14 cellular contexts compared by ENCODE assay signal in genomic region chr3:143586565-143586964, GRCh38.
DNase-seq lines count a peak whose midpoint lies in the region; ATAC-seq and TF ChIP-seq lines count a peak whose summit lies in the region.
"Had no signal": no experiment of that assay in that cellular context is flagged by ENCODE, and none has a peak within 500 bp of the region (broad histone marks: within the 10 kb centered on the region; RNA-seq: fewer than 3 reads in every experiment).

No MANE protein-coding gene starts in this region.

- H3K36me3 ChIP-seq in thyroid gland (no peaks in the 10 kb centered on the region), ascending aorta (no peaks in the 10 kb centered on the region)

- H3K4me3 Mint-ChIP-seq in activated T-helper 17 cell treated with anti-CD3 and anti-CD28 coated beads, Interleukin-2, amount 50 U/mL, for 72 hours, result no peak overlapping the region
- no peak overlapping the region for H3K4me3 Mint-ChIP-seq in stimulated activated effector memory CD8-positive, alpha-beta T cell treated with anti-CD3 and anti-CD28 coated beads, Interleukin-12 subunit alpha, Interleukin-12 subunit beta, amount 100 ng/mL, for 72 hours
- H3K4me3 Mint-ChIP-seq: CD8-positive, alpha-beta memory T cell; endodermal cell; HFFc6; memory B cell had no signal

- peaks cover 8% of the 10 kb centered on the region for H3K36me3 Mint-ChIP-seq in activated T-helper 17 cell treated with anti-CD3 and anti-CD28 coated beads, Interleukin-2, amount 50 U/mL, for 72 hours (ENCODE audit: low read depth)
- H3K36me3 Mint-ChIP-seq in stimulated activated effector memory CD8-positive, alpha-beta T cell treated with anti-CD3 and anti-CD28 coated beads, Interleukin-12 subunit alpha, Interleukin-12 subunit beta, amount 100 ng/mL, for 72 hours, result no peaks in the 10 kb centered on the region

- intact Hi-C loops in thyroid gland (cut with DNase I), result no loop called here
- intact Hi-C loops in ascending aorta (cut with DNase I), result no loop called here

- H3K27ac Mint-ChIP-seq in activated T-helper 17 cell treated with anti-CD3 and anti-CD28 coated beads, Interleukin-2, amount 50 U/mL, for 72 hours, result peak overlapping the region; percentile 75
- no peak overlapping the region for H3K27ac Mint-ChIP-seq in stimulated activated effector memory CD8-positive, alpha-beta T cell treated with anti-CD3 and anti-CD28 coated beads, Interleukin-12 subunit alpha, Interleukin-12 subunit beta, amount 100 ng/mL, for 72 hours
- H3K27ac Mint-ChIP-seq: endodermal cell, HFFc6, memory B cell had no signal

- no peaks in the 10 kb centered on the region for H3K27me3 Mint-ChIP-seq in activated T-helper 17 cell treated with anti-CD3 and anti-CD28 coated beads, Interleukin-2, amount 50 U/mL, for 72 hours
- H3K27me3 Mint-ChIP-seq: CD8-positive, alpha-beta memory T cell; memory B cell had no signal

- H3K4me3 ChIP-seq in GM12865 (ENCODE audit: low read depth, low read length) (no peak overlapping the region), thyroid gland (replicated peaks in 1 of 3) (no peak overlapping the region), ascending aorta (no peak overlapping the region)

- H3K27me3 ChIP-seq in thyroid gland, result no peaks in the 10 kb centered on the region
- H3K27me3 ChIP-seq in ascending aorta, result no peaks in the 10 kb centered on the region

- H3K9me3 ChIP-seq in thyroid gland, result no peaks in the 10 kb centered on the region
- no peaks in the 10 kb centered on the region for H3K9me3 ChIP-seq in ascending aorta

- no peak for TF ChIP-seq POLR2A in thyroid gland (IDR thresholded peaks at IDR 0.05)

- WGBS in thyroid gland, 2 donors, result 44 to 79% methylated on average over 2 of the region's 2 CpGs

- H3K27ac ChIP-seq in thyroid gland, result no peak overlapping the region
- H3K27ac ChIP-seq in ascending aorta, result no peak overlapping the region

- DNase-seq in GM12865 (ENCODE audit: low read depth), result peak; percentile 9
- peak; percentile 29 for DNase-seq in iPS-NIHi11 (ENCODE audit: low spot score)
- DNase-seq in thyroid gland, result peak; percentile 53 to 70
- DNase-seq in DMS 273 (lab: John Stamatoyannopoulos, UW; ENCODE audit: unreplicated experiment), result no peak
- no peak for DNase-seq in ascending aorta (ENCODE audit: low spot score in 2 of 2)
- no peak for DNase-seq in stimulated activated effector memory CD8-positive, alpha-beta T cell treated with anti-CD3 and anti-CD28 coated beads, Interleukin-12 subunit alpha, Interleukin-12 subunit beta, amount 100 ng/mL, for 72 hours (ENCODE audit: low spot score in 2 of 2)
- DNase-seq: activated gamma-delta T cell; CD8-positive, alpha-beta memory T cell; endodermal cell; HFFc6; NCI-H146; stimulated activated naive CD4-positive, alpha-beta T cell treated with Interleukin-2 at 50 U/mL for 16 hours had no signal

- peaks cover 9% of the 10 kb centered on the region for H3K4me1 Mint-ChIP-seq in activated T-helper 17 cell treated with anti-CD3 and anti-CD28 coated beads, Interleukin-2, amount 50 U/mL, for 72 hours
- peaks cover 5% of the 10 kb centered on the region for H3K4me1 Mint-ChIP-seq in stimulated activated effector memory CD8-positive, alpha-beta T cell treated with anti-CD3 and anti-CD28 coated beads, Interleukin-12 subunit alpha, Interleukin-12 subunit beta, amount 100 ng/mL, for 72 hours
- H3K4me1 Mint-ChIP-seq: CD8-positive, alpha-beta memory T cell had no signal

- peaks cover 3% of the 10 kb centered on the region for H3K9me3 Mint-ChIP-seq in activated T-helper 17 cell treated with anti-CD3 and anti-CD28 coated beads, Interleukin-2, amount 50 U/mL, for 72 hours
- no peaks in the 10 kb centered on the region for H3K9me3 Mint-ChIP-seq in stimulated activated effector memory CD8-positive, alpha-beta T cell treated with anti-CD3 and anti-CD28 coated beads, Interleukin-12 subunit alpha, Interleukin-12 subunit beta, amount 100 ng/mL, for 72 hours
- H3K9me3 Mint-ChIP-seq: CD8-positive, alpha-beta memory T cell; endodermal cell; memory B cell had no signal

- H3K4me1 ChIP-seq in thyroid gland (peaks cover 11 to 16% of the 10 kb centered on the region in 2 donors), ascending aorta (no peaks in the 10 kb centered on the region)

- TF ChIP-seq CTCF in GM12865 (IDR thresholded peaks at IDR 0.05; ENCODE audit: insufficient read depth, low read depth, low read length, missing control alignments) (no peak), thyroid gland (IDR thresholded peaks at IDR 0.05) (no peak), ascending aorta (IDR thresholded peaks at IDR 0.05) (no peak)

- ATAC-seq in activated T-helper 17 cell treated with anti-CD3 and anti-CD28 coated beads, Interleukin-2, amount 50 U/mL, for 72 hours (replicated peaks), result no peak
- no peak for ATAC-seq in stimulated activated effector memory CD8-positive, alpha-beta T cell treated with anti-CD3 and anti-CD28 coated beads, Interleukin-12 subunit alpha, Interleukin-12 subunit beta, amount 100 ng/mL, for 72 hours

Comparison
In these comparisons a context has a peak if more than half of its experiments do, and no peak if none do; other contexts are left out.
1. DNase-seq: peak in GM12865 (single experiment), iPS-NIHi11 (single experiment) and thyroid gland (2 of 2); none in DMS 273 (single experiment), ascending aorta (0 of 2) and stimulated activated effector memory CD8-positive, alpha-beta T cell treated with anti-CD3 and anti-CD28 coated beads, Interleukin-12 subunit alpha, Interleukin-12 subunit beta, amount 100 ng/mL, for 72 hours (0 of 2).